In the genomic region with DNA sequence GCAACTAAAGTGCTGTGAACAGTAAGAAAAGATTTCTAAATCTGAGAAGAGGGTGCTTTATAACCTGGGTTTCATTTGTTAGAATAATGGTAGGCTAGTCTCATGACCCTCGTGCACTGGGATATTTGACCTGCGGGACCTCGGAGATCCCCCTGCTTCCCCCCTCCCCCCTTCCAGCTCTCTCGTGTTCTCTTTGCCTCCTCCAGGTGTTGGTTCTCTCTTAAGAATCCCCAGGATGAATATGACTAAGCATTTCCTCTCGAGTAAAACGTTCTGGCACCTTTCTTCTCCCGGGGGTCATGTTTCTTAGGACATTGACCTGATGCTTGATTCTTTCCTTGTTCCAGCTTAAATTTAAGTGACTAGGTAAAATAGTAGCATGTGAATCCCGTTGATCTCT, we compare ENCODE assay signal across 11 cellular contexts.
DNase-seq lines count a peak whose midpoint lies in the region; ATAC-seq and TF ChIP-seq lines count a peak whose summit lies in the region.
"Had no signal": no experiment of that assay in that cellular context is flagged by ENCODE, and none has a peak within 500 bp of the region (broad histone marks: within the 10 kb centered on the region; RNA-seq: fewer than 3 reads in every experiment).

No MANE protein-coding gene starts in this region.

- peak; percentile 51 for ATAC-seq in HG02610 (IDR thresholded peaks at IDR 0.05; ENCODE audit: unreplicated experiment)
- ATAC-seq in WTC11 = peak; percentile 56
- no peak for ATAC-seq in memory B cell (ENCODE audit: low read depth)

- H3K4me1 Mint-ChIP-seq in activated CD4-positive, alpha-beta T cell treated with anti-CD3 and anti-CD28 coated beads, Interleukin-2, amount 10 ng/mL, durations not matched to agents 24 days and 14 days = peaks cover 43% of the 10 kb centered on the region
- H3K4me1 Mint-ChIP-seq in WTC11 = peaks cover 27% of the 10 kb centered on the region
- peaks cover 7% of the 10 kb centered on the region for H3K4me1 Mint-ChIP-seq in memory B cell

- TF ChIP-seq POLR2A in prostate gland (IDR thresholded peaks at IDR 0.05) = no peak

- no peaks in the 10 kb centered on the region for H3K27me3 Mint-ChIP-seq in activated CD4-positive, alpha-beta T cell treated with anti-CD3 and anti-CD28 coated beads, Interleukin-2, amount 10 ng/mL, durations not matched to agents 24 days and 14 days
- H3K27me3 Mint-ChIP-seq in WTC11 (ENCODE audit: low read depth) (no peaks in the 10 kb centered on the region), memory B cell (no peaks in the 10 kb centered on the region)

- no peaks in the 10 kb centered on the region for H3K9me3 ChIP-seq in prostate gland
- H3K9me3 ChIP-seq: vagina had no signal

- intact Hi-C loops in activated CD4-positive, alpha-beta T cell treated with anti-CD3 and anti-CD28 coated beads, Interleukin-2, amount 10 ng/mL, durations not matched to agents 24 days and 14 days (cut with micrococcal nuclease) = no loop called here
- intact Hi-C loops in head of caudate nucleus (cut with DNase I) = no loop called here
- intact Hi-C loops in posterior vena cava (cut with DNase I) = no loop called here
- intact Hi-C loops in prostate gland (cut with DNase I) = no loop called here

- TF ChIP-seq CTCF in WTC11 (IDR thresholded peaks at IDR 0.05) = no peak
- TF ChIP-seq CTCF in prostate gland (IDR thresholded peaks at IDR 0.05) = no peak

- no peak for DNase-seq in activated CD4-positive, alpha-beta T cell treated with anti-CD3 and anti-CD28 coated beads, Interleukin-2, amount 10 ng/mL, durations not matched to agents 24 days and 14 days
- DNase-seq in activated CD4-positive, alpha-beta T cell treated with anti-CD3 and anti-CD28 coated beads, Interleukin-2, amount 50 U/mL, for 48 hours = no peak
- DNase-seq in WTC11 (ENCODE audit: low spot score) (no peak), memory B cell (ENCODE audit: low spot score in 2 of 2) (no peak), head of caudate nucleus (no peak), posterior vena cava (ENCODE audit: low spot score) (no peak), prostate gland (ENCODE audit: low spot score) (no peak)
- DNase-seq: erythroblast, NCI-H510A had no signal

- H3K9me3 Mint-ChIP-seq in activated CD4-positive, alpha-beta T cell treated with anti-CD3 and anti-CD28 coated beads, Interleukin-2, amount 10 ng/mL, durations not matched to agents 24 days and 14 days = no peaks in the 10 kb centered on the region
- no peaks in the 10 kb centered on the region for H3K9me3 Mint-ChIP-seq in WTC11
- no peaks in the 10 kb centered on the region for H3K9me3 Mint-ChIP-seq in memory B cell

- POLR2A ChIA-PET in WTC11 (lab: Charles Lee) = no interaction called here

- H3K27me3 ChIP-seq in prostate gland (replicated peaks; ENCODE audit: insufficient read depth) = no peaks in the 10 kb centered on the region
- H3K27me3 ChIP-seq: vagina had no signal

- CTCF ChIA-PET in WTC11 (lab: Charles Lee) = interaction anchor here (0.6 to 1.9 kb wide), 4 partner anchors 16 to 328 kb away, joined by 3 to 12 read pairs (median 6); no protein-coding TSS in a partner anchor

- H3K4me1 ChIP-seq in prostate gland (replicated peaks) = no peaks in the 10 kb centered on the region
- H3K4me1 ChIP-seq: vagina had no signal

- H3K27ac ChIP-seq in prostate gland = no peak overlapping the region
- H3K27ac ChIP-seq: vagina had no signal

- H3K4me3 ChIP-seq in prostate gland = no peak overlapping the region
- H3K4me3 ChIP-seq: vagina had no signal

- H3K36me3 Mint-ChIP-seq in activated CD4-positive, alpha-beta T cell treated with anti-CD3 and anti-CD28 coated beads, Interleukin-2, amount 10 ng/mL, durations not matched to agents 24 days and 14 days (ENCODE audit: low read depth) = peaks cover 72% of the 10 kb centered on the region
- H3K36me3 Mint-ChIP-seq in WTC11 (peaks cover 63% of the 10 kb centered on the region), memory B cell (peaks cover 16% of the 10 kb centered on the region)

- peak overlapping the region; percentile 84 for H3K27ac Mint-ChIP-seq in activated CD4-positive, alpha-beta T cell treated with anti-CD3 and anti-CD28 coated beads, Interleukin-2, amount 10 ng/mL, durations not matched to agents 24 days and 14 days
- peak overlapping the region; percentile 79; the same call in 1 of the 2 replicates for H3K27ac Mint-ChIP-seq in WTC11
- H3K27ac Mint-ChIP-seq in memory B cell = peak overlapping the region; percentile 51

- 63% methylated on average over 8 of the region's 8 CpGs for WGBS in prostate gland

- H3K4me3 Mint-ChIP-seq in activated CD4-positive, alpha-beta T cell treated with anti-CD3 and anti-CD28 coated beads, Interleukin-2, amount 10 ng/mL, durations not matched to agents 24 days and 14 days = peak overlapping the region; percentile 35
- no peak overlapping the region for H3K4me3 Mint-ChIP-seq in WTC11
- H3K4me3 Mint-ChIP-seq in memory B cell = no peak overlapping the region

- peaks cover 0 to 4% of the 10 kb centered on the region in 2 donors for H3K36me3 ChIP-seq in prostate gland

TF ChIP-seq in WTC11, 78 proteins besides CTCF, POLR2A, EP300 and RAD21:
- TF ChIP-seq, protein P1, sequence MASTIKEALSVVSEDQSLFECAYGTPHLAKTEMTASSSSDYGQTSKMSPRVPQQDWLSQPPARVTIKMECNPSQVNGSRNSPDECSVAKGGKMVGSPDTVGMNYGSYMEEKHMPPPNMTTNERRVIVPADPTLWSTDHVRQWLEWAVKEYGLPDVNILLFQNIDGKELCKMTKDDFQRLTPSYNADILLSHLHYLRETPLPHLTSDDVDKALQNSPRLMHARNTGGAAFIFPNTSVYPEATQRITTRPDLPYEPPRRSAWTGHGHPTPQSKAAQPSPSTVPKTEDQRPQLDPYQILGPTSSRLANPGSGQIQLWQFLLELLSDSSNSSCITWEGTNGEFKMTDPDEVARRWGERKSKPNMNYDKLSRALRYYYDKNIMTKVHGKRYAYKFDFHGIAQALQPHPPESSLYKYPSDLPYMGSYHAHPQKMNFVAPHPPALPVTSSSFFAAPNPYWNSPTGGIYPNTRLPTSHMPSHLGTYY (CRISPR knock-in tag; IDR thresholded peaks at IDR 0.05) = no peak
- TF ChIP-seq, protein P2, sequence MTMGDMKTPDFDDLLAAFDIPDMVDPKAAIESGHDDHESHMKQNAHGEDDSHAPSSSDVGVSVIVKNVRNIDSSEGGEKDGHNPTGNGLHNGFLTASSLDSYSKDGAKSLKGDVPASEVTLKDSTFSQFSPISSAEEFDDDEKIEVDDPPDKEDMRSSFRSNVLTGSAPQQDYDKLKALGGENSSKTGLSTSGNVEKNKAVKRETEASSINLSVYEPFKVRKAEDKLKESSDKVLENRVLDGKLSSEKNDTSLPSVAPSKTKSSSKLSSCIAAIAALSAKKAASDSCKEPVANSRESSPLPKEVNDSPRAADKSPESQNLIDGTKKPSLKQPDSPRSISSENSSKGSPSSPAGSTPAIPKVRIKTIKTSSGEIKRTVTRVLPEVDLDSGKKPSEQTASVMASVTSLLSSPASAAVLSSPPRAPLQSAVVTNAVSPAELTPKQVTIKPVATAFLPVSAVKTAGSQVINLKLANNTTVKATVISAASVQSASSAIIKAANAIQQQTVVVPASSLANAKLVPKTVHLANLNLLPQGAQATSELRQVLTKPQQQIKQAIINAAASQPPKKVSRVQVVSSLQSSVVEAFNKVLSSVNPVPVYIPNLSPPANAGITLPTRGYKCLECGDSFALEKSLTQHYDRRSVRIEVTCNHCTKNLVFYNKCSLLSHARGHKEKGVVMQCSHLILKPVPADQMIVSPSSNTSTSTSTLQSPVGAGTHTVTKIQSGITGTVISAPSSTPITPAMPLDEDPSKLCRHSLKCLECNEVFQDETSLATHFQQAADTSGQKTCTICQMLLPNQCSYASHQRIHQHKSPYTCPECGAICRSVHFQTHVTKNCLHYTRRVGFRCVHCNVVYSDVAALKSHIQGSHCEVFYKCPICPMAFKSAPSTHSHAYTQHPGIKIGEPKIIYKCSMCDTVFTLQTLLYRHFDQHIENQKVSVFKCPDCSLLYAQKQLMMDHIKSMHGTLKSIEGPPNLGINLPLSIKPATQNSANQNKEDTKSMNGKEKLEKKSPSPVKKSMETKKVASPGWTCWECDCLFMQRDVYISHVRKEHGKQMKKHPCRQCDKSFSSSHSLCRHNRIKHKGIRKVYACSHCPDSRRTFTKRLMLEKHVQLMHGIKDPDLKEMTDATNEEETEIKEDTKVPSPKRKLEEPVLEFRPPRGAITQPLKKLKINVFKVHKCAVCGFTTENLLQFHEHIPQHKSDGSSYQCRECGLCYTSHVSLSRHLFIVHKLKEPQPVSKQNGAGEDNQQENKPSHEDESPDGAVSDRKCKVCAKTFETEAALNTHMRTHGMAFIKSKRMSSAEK (CRISPR knock-in tag; IDR thresholded peaks at IDR 0.05; ENCODE audit: borderline replicate concordance) = no peak
- no peak for TF ChIP-seq TP53 (CRISPR knock-in tag; IDR thresholded peaks at IDR 0.05)
